ENCODE assay signal across 8 cellular contexts in the genomic region with DNA sequence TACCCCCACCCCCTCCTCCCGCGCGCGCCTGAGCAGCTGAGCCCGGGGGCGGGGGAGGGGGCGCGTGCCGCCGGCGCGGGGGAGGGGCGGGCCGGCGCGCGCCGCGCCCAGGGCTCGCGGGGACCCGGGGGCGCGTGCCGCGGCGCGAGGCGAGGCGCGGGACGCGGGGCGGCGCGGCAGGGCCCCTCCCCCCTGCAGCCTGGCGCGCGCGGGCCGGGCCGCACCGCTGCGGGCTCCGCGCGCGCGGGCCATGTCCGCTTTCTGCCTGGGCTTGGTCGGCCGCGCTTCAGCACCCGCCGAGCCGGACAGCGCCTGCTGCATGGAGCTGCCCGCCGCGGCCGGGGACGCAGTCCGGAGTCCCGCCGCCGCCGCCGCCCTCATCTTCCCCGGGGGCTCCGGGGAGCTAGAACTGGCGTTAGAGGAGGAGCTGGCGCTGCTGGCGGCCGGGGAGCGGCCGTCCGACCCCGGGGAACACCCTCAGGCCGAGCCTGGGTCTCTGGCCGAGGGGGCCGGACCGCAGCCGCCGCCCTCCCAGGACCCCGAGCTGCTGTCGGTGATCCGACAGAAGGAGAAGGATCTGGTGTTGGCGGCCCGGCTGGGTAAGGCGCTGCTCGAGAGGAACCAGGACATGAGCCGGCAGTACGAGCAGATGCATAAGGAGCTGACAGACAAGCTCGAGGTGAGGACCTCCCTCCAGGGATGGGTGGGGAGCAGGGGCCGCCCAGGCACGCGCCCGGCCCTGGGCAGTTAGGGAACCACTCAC. TPM values are rescaled to one million over a fixed set of nuclear protein-coding genes. Genes with fewer than 3 reads are reported as not detected.
DNase-seq lines count a peak whose midpoint lies in the region; ATAC-seq and TF ChIP-seq lines count a peak whose summit lies in the region.

No MANE protein-coding gene starts in this region.

- peak overlapping the region; percentile 98 for H3K4me2 ChIP-seq in mesenchymal stem cell (ENCODE audit: low read length, poor library complexity, severe bottlenecking)

- peak; percentile 45 for ATAC-seq in HG02588 (IDR thresholded peaks at IDR 0.05; ENCODE audit: unreplicated experiment)
- peak; percentile 35 for ATAC-seq in activated CD8-positive, alpha-beta memory T cell treated with anti-CD3 and anti-CD28 coated beads, Interleukin-2, amount 10 ng/mL, durations not matched to agents 7 days and 5 days

- H2BK120ac ChIP-seq in mesenchymal stem cell (ENCODE audit: low read depth, low read length): no peak overlapping the region

- H2AFZ ChIP-seq in mesenchymal stem cell (ENCODE audit: low read depth, low read length): peak overlapping the region; percentile 27

- H3K4me3 ChIP-seq in endodermal cell (ENCODE audit: low read length): peak overlapping the region; percentile 80
- H3K4me3 ChIP-seq in mesenchymal stem cell (ENCODE audit: insufficient read depth in 1 of 2, low read depth in 1 of 2, low read length in 2 of 2): peak overlapping the region; percentile 69 to 71

- no peak overlapping the region for H3K27ac ChIP-seq in endodermal cell (ENCODE audit: low read depth, low read length)
- H3K27ac ChIP-seq in mesenchymal stem cell (ENCODE audit: low read length, poor library complexity, severe bottlenecking): no peak overlapping the region

- H3K36me3 Mint-ChIP-seq in activated CD8-positive, alpha-beta memory T cell treated with anti-CD3 and anti-CD28 coated beads, Interleukin-2, amount 10 ng/mL, durations not matched to agents 7 days and 5 days: peaks cover 14% of the 10 kb centered on the region
- peaks cover 10% of the 10 kb centered on the region for H3K36me3 Mint-ChIP-seq in endodermal cell (ENCODE audit: low read depth)

- H3K36me3 ChIP-seq in endodermal cell (ENCODE audit: control insufficient read depth, insufficient read depth, low read length) (no peaks in the 10 kb centered on the region), mesenchymal stem cell (ENCODE audit: control insufficient read depth in 1 of 2, insufficient read depth in 2 of 2, low read depth in 1 of 2, low read length in 2 of 2) (peaks cover 0 to 5% of the 10 kb centered on the region in 2 experiments)

- no peak overlapping the region for H4K8ac ChIP-seq in mesenchymal stem cell (ENCODE audit: low read length)

- H2BK12ac ChIP-seq in mesenchymal stem cell (ENCODE audit: low read length in 2 of 2): no peak overlapping the region

- peak overlapping the region; percentile 73 for H3K27ac Mint-ChIP-seq in activated CD8-positive, alpha-beta memory T cell treated with anti-CD3 and anti-CD28 coated beads, Interleukin-2, amount 10 ng/mL, durations not matched to agents 7 days and 5 days
- no peak overlapping the region for H3K27ac Mint-ChIP-seq in endodermal cell

- H4K91ac ChIP-seq in mesenchymal stem cell (ENCODE audit: low read length): no peak overlapping the region

- H3K4me3 Mint-ChIP-seq in activated CD8-positive, alpha-beta memory T cell treated with anti-CD3 and anti-CD28 coated beads, Interleukin-2, amount 10 ng/mL, durations not matched to agents 7 days and 5 days: peak overlapping the region; percentile 83
- peak overlapping the region; percentile 63 for H3K4me3 Mint-ChIP-seq in endodermal cell

- no peaks in the 10 kb centered on the region for H3K79me1 ChIP-seq in mesenchymal stem cell (replicated peaks; ENCODE audit: low read length, poor library complexity, severe bottlenecking)

- peak overlapping the region in 1 of 2 experiments; percentile 59 for H3K23ac ChIP-seq in mesenchymal stem cell (ENCODE audit: low read length in 2 of 2)

- no peak overlapping the region for H3K18ac ChIP-seq in mesenchymal stem cell (ENCODE audit: low read depth in 1 of 2, low read length in 2 of 2)

- H2BK5ac ChIP-seq in mesenchymal stem cell (ENCODE audit: low read depth, low read length, poor library complexity, severe bottlenecking): no peak overlapping the region

- peaks cover 10% of the 10 kb centered on the region for H3K4me1 ChIP-seq in endodermal cell (ENCODE audit: control insufficient read depth, insufficient read depth, low read length)
- peaks cover 13% of the 10 kb centered on the region for H3K4me1 ChIP-seq in mesenchymal stem cell (ENCODE audit: control insufficient read depth, insufficient read depth, low read depth, low read length)

- H3K27me3 ChIP-seq in endodermal cell (ENCODE audit: control insufficient read depth, insufficient read depth, low read length, poor library complexity, severe bottlenecking) (peaks cover 40% of the 10 kb centered on the region), mesenchymal stem cell (ENCODE audit: control insufficient read depth in 1 of 2, insufficient read depth in 1 of 2, low read length in 2 of 2) (peaks cover 40 to 64% of the 10 kb centered on the region in 2 experiments)

- H3K4ac ChIP-seq in mesenchymal stem cell (ENCODE audit: low read depth in 1 of 2, low read length in 2 of 2): no peak overlapping the region

- peaks cover 10% of the 10 kb centered on the region for H3K27me3 Mint-ChIP-seq in activated CD8-positive, alpha-beta memory T cell treated with anti-CD3 and anti-CD28 coated beads, Interleukin-2, amount 10 ng/mL, durations not matched to agents 7 days and 5 days
- H3K27me3 Mint-ChIP-seq in endodermal cell (ENCODE audit: insufficient read depth): peaks cover 32% of the 10 kb centered on the region

- no peak overlapping the region for H2AK5ac ChIP-seq in mesenchymal stem cell (ENCODE audit: low read length, severe bottlenecking)

- CTCF ChIA-PET in activated CD8-positive, alpha-beta memory T cell treated with anti-CD3 and anti-CD28 coated beads, Interleukin-2, amount 10 ng/mL, durations not matched to agents 7 days and 5 days (lab: Charles Lee): interaction anchor here (0.8 to 3.9 kb wide), 14 partner anchors 9 to 133 kb away, joined by 3 to 36 read pairs (median 4); a partner anchor contains a TSS

- 0 to 1% methylated on average over 13 to 98 of the region's 98 CpGs for WGBS in endodermal cell (ENCODE audit: insufficient coverage in 1 of 2, insufficient read length in 1 of 2), 2 experiments
- WGBS in mesenchymal stem cell: 1% methylated on average over 61 of the region's 98 CpGs

- H3K9me3 Mint-ChIP-seq in activated CD8-positive, alpha-beta memory T cell treated with anti-CD3 and anti-CD28 coated beads, Interleukin-2, amount 10 ng/mL, durations not matched to agents 7 days and 5 days (ENCODE audit: low read depth): no peaks in the 10 kb centered on the region
- no peaks in the 10 kb centered on the region for H3K9me3 Mint-ChIP-seq in endodermal cell

- no peak overlapping the region for H2BK15ac ChIP-seq in mesenchymal stem cell (ENCODE audit: low read depth, poor library complexity, severe bottlenecking)

- H3K9ac ChIP-seq in endodermal cell (ENCODE audit: extremely low read depth, low read length, poor library complexity, severe bottlenecking): no peak overlapping the region
- H3K9ac ChIP-seq in mesenchymal stem cell (ENCODE audit: low read length): no peak overlapping the region

- peak; percentile 52 for DNase-seq in NCI-H1436 (lab: John Stamatoyannopoulos, UW)
- no peak for DNase-seq in NCI-H1436 treated with DMSO at 0.1 percent for 48 hours (lab: John Stamatoyannopoulos, UW)
- DNase-seq in NCI-H2227 (lab: John Stamatoyannopoulos, UW; ENCODE audit: unreplicated experiment): peak; percentile 80
- DNase-seq in activated CD8-positive, alpha-beta memory T cell treated with anti-CD3 and anti-CD28 coated beads, Interleukin-2, amount 10 ng/mL, durations not matched to agents 7 days and 5 days: peak; percentile 87
- peak; percentile 97 for DNase-seq in endodermal cell
- peak; percentile 72 for DNase-seq in mesenchymal stem cell
- peak; percentile 56 for DNase-seq in stimulated activated CD8-positive, alpha-beta memory T cell treated with anti-CD3 and anti-CD28 coated beads, Interleukin-12 subunit alpha, Interleukin-12 subunit beta, amount 100 ng/mL, for 4 hours (ENCODE audit: low read depth)

- H3K4me1 Mint-ChIP-seq in activated CD8-positive, alpha-beta memory T cell treated with anti-CD3 and anti-CD28 coated beads, Interleukin-2, amount 10 ng/mL, durations not matched to agents 7 days and 5 days: peaks cover 31% of the 10 kb centered on the region
- H3K4me1 Mint-ChIP-seq in endodermal cell: peaks cover 12% of the 10 kb centered on the region

- no peak for TF ChIP-seq CTCF in endodermal cell (conservative IDR thresholded peaks at IDR 0.05)

- H3K9me3 ChIP-seq in endodermal cell (ENCODE audit: control insufficient read depth, low read length) (no peaks in the 10 kb centered on the region), mesenchymal stem cell (ENCODE audit: control insufficient read depth, low read length) (no peaks in the 10 kb centered on the region)

- no peak overlapping the region for H3K14ac ChIP-seq in mesenchymal stem cell (ENCODE audit: low read length in 2 of 2)

RNA-seq across cellular contexts. Expression of a gene that starts 0.8 kb away (rescaled TPM):
- total RNA-seq in activated CD8-positive, alpha-beta memory T cell treated with anti-CD3 and anti-CD28 coated beads, Interleukin-2, amount 10 ng/mL, durations not matched to agents 7 days and 5 days: 10 to 100 TPM; 59.8 to 62.9 TPM
- total RNA-seq in endodermal cell: 10 to 100 TPM; 14.5 to 22.3 TPM
- polyA plus RNA-seq in endodermal cell (2013, experiment 1 of 2): 6.8 TPM
- polyA plus RNA-seq in endodermal cell (2013, experiment 2 of 2): 5.6 TPM
- polyA plus RNA-seq in mesenchymal stem cell (2013, experiment 1 of 2): 0.01 TPM
- 0.01 TPM for polyA plus RNA-seq in mesenchymal stem cell (2013, experiment 2 of 2)
